ENCODE assay signal across 3 cellular contexts in the genomic region with DNA sequence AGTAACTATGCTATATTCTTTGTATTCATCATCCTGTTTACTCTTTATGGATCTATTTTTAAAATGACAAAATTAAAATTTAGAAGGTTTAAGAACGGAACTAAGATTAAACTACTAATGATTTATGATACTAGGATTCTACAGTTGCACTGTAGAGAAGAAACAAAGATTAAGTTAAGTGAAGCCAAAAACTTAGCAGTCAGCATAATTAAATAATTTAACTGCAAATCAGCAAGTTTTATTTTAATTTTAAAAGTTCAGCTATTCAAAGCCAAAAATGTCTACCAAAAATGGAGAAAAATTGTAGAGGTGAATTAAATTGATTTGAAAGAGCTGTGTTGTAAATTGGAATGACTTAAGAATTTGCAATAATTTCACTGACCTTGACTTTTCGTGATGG.
A peak's percentile ranks its signal among the peaks of the same experiment; 100 is the strongest.
TF ChIP-seq lines count a peak whose summit lies in the region.

No MANE protein-coding gene starts in this region.

TF ChIP-seq in A549, 52 proteins besides CTCF, POLR2A, EP300 and RAD21:
- TF ChIP-seq HOXA7 (CRISPR knock-in tag; IDR thresholded peaks at IDR 0.05) (no peak), FOXS1 (CRISPR knock-in tag; IDR thresholded peaks at IDR 0.05) (no peak), MAFK (IDR thresholded peaks at IDR 0.05; ENCODE audit: partially characterized antibody) (peak; percentile 30), NFE2L2 (conservative IDR thresholded peaks at IDR 0.05; ENCODE audit: low read length) (no peak)
- TF ChIP-seq, protein P1, sequence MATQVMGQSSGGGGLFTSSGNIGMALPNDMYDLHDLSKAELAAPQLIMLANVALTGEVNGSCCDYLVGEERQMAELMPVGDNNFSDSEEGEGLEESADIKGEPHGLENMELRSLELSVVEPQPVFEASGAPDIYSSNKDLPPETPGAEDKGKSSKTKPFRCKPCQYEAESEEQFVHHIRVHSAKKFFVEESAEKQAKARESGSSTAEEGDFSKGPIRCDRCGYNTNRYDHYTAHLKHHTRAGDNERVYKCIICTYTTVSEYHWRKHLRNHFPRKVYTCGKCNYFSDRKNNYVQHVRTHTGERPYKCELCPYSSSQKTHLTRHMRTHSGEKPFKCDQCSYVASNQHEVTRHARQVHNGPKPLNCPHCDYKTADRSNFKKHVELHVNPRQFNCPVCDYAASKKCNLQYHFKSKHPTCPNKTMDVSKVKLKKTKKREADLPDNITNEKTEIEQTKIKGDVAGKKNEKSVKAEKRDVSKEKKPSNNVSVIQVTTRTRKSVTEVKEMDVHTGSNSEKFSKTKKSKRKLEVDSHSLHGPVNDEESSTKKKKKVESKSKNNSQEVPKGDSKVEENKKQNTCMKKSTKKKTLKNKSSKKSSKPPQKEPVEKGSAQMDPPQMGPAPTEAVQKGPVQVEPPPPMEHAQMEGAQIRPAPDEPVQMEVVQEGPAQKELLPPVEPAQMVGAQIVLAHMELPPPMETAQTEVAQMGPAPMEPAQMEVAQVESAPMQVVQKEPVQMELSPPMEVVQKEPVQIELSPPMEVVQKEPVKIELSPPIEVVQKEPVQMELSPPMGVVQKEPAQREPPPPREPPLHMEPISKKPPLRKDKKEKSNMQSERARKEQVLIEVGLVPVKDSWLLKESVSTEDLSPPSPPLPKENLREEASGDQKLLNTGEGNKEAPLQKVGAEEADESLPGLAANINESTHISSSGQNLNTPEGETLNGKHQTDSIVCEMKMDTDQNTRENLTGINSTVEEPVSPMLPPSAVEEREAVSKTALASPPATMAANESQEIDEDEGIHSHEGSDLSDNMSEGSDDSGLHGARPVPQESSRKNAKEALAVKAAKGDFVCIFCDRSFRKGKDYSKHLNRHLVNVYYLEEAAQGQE (IDR thresholded peaks at IDR 0.05) = no peak

TF ChIP-seq in IMR-90, 13 proteins besides CTCF, POLR2A, EP300 and RAD21:
- TF ChIP-seq MAFK (IDR thresholded peaks at IDR 0.05; ENCODE audit: low read depth, low read length) (peak; percentile 74), MXI1 (IDR thresholded peaks at IDR 0.05; ENCODE audit: borderline replicate concordance, low read depth, low read length) (no peak), RFX5 (IDR thresholded peaks at IDR 0.05; ENCODE audit: low read depth, low read length) (no peak)
- TF ChIP-seq, protein P2, sequence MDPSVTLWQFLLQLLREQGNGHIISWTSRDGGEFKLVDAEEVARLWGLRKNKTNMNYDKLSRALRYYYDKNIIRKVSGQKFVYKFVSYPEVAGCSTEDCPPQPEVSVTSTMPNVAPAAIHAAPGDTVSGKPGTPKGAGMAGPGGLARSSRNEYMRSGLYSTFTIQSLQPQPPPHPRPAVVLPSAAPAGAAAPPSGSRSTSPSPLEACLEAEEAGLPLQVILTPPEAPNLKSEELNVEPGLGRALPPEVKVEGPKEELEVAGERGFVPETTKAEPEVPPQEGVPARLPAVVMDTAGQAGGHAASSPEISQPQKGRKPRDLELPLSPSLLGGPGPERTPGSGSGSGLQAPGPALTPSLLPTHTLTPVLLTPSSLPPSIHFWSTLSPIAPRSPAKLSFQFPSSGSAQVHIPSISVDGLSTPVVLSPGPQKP (IDR thresholded peaks at IDR 0.05; ENCODE audit: borderline replicate concordance, low read depth, low read length) = no peak

TF ChIP-seq in K562, 482 proteins besides CTCF, POLR2A, EP300 and RAD21:
- TF ChIP-seq ZNF316 (IDR thresholded peaks at IDR 0.05) (peak; percentile 46; the same call in 1 of the 2 replicates), NR1H2 (CRISPR knock-in tag; IDR thresholded peaks at IDR 0.05) (no peak), POLR2AphosphoS2 (IDR thresholded peaks at IDR 0.05; ENCODE audit: low read length) (no peak), ZNF830 (CRISPR knock-in tag; IDR thresholded peaks at IDR 0.05) (no peak), SLC30A9 (CRISPR knock-in tag; IDR thresholded peaks at IDR 0.05) (no peak), CREB1 (IDR thresholded peaks at IDR 0.05) (no peak), CREB1 (CRISPR knock-in tag; IDR thresholded peaks at IDR 0.05) (no peak), MAFK (IDR thresholded peaks at IDR 0.05; ENCODE audit: low read length) (peak; percentile 21; the same call in 1 of the 2 replicates), C11orf30 (IDR thresholded peaks at IDR 0.05; ENCODE audit: low read depth) (peak; percentile 19; the same call in 1 of the 2 replicates)
TF ChIP-seq in K562: peak in this region for 3.
